8 cellular contexts compared by ENCODE assay signal in genomic region chr22:31148953-31149627, GRCh38. TPM values are rescaled to one million over a fixed set of nuclear protein-coding genes. Genes with fewer than 3 reads are reported as not detected.
DNase-seq lines count a peak whose midpoint lies in the region; ATAC-seq and TF ChIP-seq lines count a peak whose summit lies in the region.

No MANE protein-coding gene starts in this region.

- POLR2A ChIA-PET in activated CD4-positive, alpha-beta memory T cell treated with anti-CD3 and anti-CD28 coated beads for 36 hours (lab: Charles Lee) = no interaction called here

- H3K4me1 Mint-ChIP-seq in activated CD4-positive, alpha-beta memory T cell treated with anti-CD3 and anti-CD28 coated beads for 36 hours (ENCODE audit: low read depth) = no peaks in the 10 kb centered on the region
- H3K4me1 Mint-ChIP-seq in type B pancreatic cell (ENCODE audit: unreplicated experiment) = peaks cover 17% of the 10 kb centered on the region

- ATAC-seq in HG02642 (IDR thresholded peaks at IDR 0.05; ENCODE audit: poor library complexity, unreplicated experiment) = no peak

- peaks cover 2% of the 10 kb centered on the region for H3K27me3 Mint-ChIP-seq in activated CD4-positive, alpha-beta memory T cell treated with anti-CD3 and anti-CD28 coated beads for 36 hours
- H3K27me3 Mint-ChIP-seq in type B pancreatic cell = no peaks in the 10 kb centered on the region

- TF ChIP-seq CTCF in type B pancreatic cell (conservative IDR thresholded peaks at IDR 0.05) = peak; percentile 88

- no peak overlapping the region for H3K4me3 Mint-ChIP-seq in activated CD4-positive, alpha-beta memory T cell treated with anti-CD3 and anti-CD28 coated beads for 36 hours
- no peak overlapping the region for H3K4me3 Mint-ChIP-seq in type B pancreatic cell

- H3K36me3 Mint-ChIP-seq in activated CD4-positive, alpha-beta memory T cell treated with anti-CD3 and anti-CD28 coated beads for 36 hours = no peaks in the 10 kb centered on the region
- H3K36me3 Mint-ChIP-seq in type B pancreatic cell = no peaks in the 10 kb centered on the region

- DNase-seq in AML-193 (lab: John Stamatoyannopoulos, UW) = peak; percentile 50 to 57
- peak; percentile 47 for DNase-seq in H4 (ENCODE audit: low spot score)
- DNase-seq in NCI-H510A treated with DMSO at 0.1 percent for 48 hours (lab: John Stamatoyannopoulos, UW) = peak; percentile 8
- DNase-seq in activated CD4-positive, alpha-beta memory T cell treated with anti-CD3 and anti-CD28 coated beads for 36 hours = peak; percentile 53
- peak; percentile 76 for DNase-seq in fibroblast of gingiva (ENCODE audit: low read depth)
- DNase-seq in myocyte (ENCODE audit: low read depth) = peak; percentile 81
- no peak for DNase-seq in type B pancreatic cell (ENCODE audit: extremely low spot score, unreplicated experiment)

- intact Hi-C loops in activated CD4-positive, alpha-beta memory T cell treated with anti-CD3 and anti-CD28 coated beads for 36 hours (cut with micrococcal nuclease) = loop anchor here (1.0 to 10.0 kb wide), 2 partner anchors 60 to 204 kb away; no protein-coding TSS in a partner anchor

- CTCF ChIA-PET in activated CD4-positive, alpha-beta memory T cell treated with anti-CD3 and anti-CD28 coated beads for 36 hours (lab: Charles Lee) = interaction anchor here (0.6 to 2.1 kb wide), 7 partner anchors 35 to 1238 kb away, joined by 3 to 5 read pairs (median 3); partner anchors contain the start of gene SELENOM

- H3K27ac Mint-ChIP-seq in activated CD4-positive, alpha-beta memory T cell treated with anti-CD3 and anti-CD28 coated beads for 36 hours = no peak overlapping the region
- H3K27ac Mint-ChIP-seq in type B pancreatic cell = peak overlapping the region; percentile 55

- H3K9me3 Mint-ChIP-seq in activated CD4-positive, alpha-beta memory T cell treated with anti-CD3 and anti-CD28 coated beads for 36 hours = peaks cover 5% of the 10 kb centered on the region
- no peaks in the 10 kb centered on the region for H3K9me3 Mint-ChIP-seq in type B pancreatic cell

RNA-seq across cellular contexts. Expression of gene PLA2G3, which starts 8.8 kb away (rescaled TPM):
- total RNA-seq in H4 (2014; rRNA removed; shearing (Covaris generic)) = not detected in 2 replicates
- not detected for total RNA-seq in activated CD4-positive, alpha-beta memory T cell treated with anti-CD3 and anti-CD28 coated beads for 36 hours
- total RNA-seq in myocyte (0.21 and 1.7 TPM in 2 replicates), type B pancreatic cell (ENCODE audit: low replicate concordance) (0.14 and 0.75 TPM in 2 replicates)
- polyA plus RNA-seq in myocyte (2012) = 0.35 TPM

RNA-seq across cellular contexts. Expression of gene RNF185, which starts 10.9 kb away (rescaled TPM):
- total RNA-seq in H4 (2014; rRNA removed; shearing (Covaris generic)) = 16.5 and 17.7 TPM in 2 replicates
- 10 to 100 TPM; 17.9 to 21.6 TPM for total RNA-seq in activated CD4-positive, alpha-beta memory T cell treated with anti-CD3 and anti-CD28 coated beads for 36 hours
- total RNA-seq in myocyte (26.6 and 30.3 TPM in 2 replicates), type B pancreatic cell (ENCODE audit: low replicate concordance) (32.6 and 41.2 TPM in 2 replicates)
- 44.1 TPM for polyA plus RNA-seq in myocyte (2012)

RNA-seq across cellular contexts. Expression of gene INPP5J, which starts 26.3 kb away (rescaled TPM):
- total RNA-seq in H4 (2014; rRNA removed; shearing (Covaris generic)) = 0.45 and 0.79 TPM in 2 replicates
- total RNA-seq in activated CD4-positive, alpha-beta memory T cell treated with anti-CD3 and anti-CD28 coated beads for 36 hours = under 1 TPM in 1 of 2 experiments, not detected in 1; 0.14 TPM
- 0.40 and 0.57 TPM in 2 replicates for total RNA-seq in myocyte
- polyA plus RNA-seq in myocyte (2012) = 0.61 TPM
- total RNA-seq in type B pancreatic cell (ENCODE audit: low replicate concordance) = 8.7 and 9.3 TPM in 2 replicates

RNA-seq across cellular contexts. Expression of gene SELENOM, which starts 41.7 kb away (rescaled TPM):
- 2.3 and 10.0 TPM in 2 replicates for total RNA-seq in H4 (2014; rRNA removed; shearing (Covaris generic))
- total RNA-seq in activated CD4-positive, alpha-beta memory T cell treated with anti-CD3 and anti-CD28 coated beads for 36 hours = 10 to 100 TPM; 14.1 to 14.3 TPM
- total RNA-seq in myocyte (223 and 238 TPM in 2 replicates), type B pancreatic cell (ENCODE audit: low replicate concordance) (13.7 and 22.4 TPM in 2 replicates)
- polyA plus RNA-seq in myocyte (2012) = 257 TPM
